Comparison of ENCODE assay signal across 1 cellular context in genomic region chr2:53767405-53768232, GRCh38.
TF ChIP-seq lines count a peak whose summit lies in the region.

Gene CHAC2, plus strand, starts transcription at chr2:53767804. Its CDS starts 83 bp downstream, at chr2:53767887.

TF ChIP-seq in HepG2, 621 proteins besides CTCF, POLR2A, EP300 and RAD21 (continued from another document and continues in another):
- no peak for TF ChIP-seq PBX2 (CRISPR knock-in tag; IDR thresholded peaks at IDR 0.05)
- TF ChIP-seq IKZF1 (IDR thresholded peaks at IDR 0.05) = no peak
- peak; percentile 83 for TF ChIP-seq HCFC1 (IDR thresholded peaks at IDR 0.05; ENCODE audit: low read depth, low read length)
- TF ChIP-seq GATAD1 (CRISPR knock-in tag; IDR thresholded peaks at IDR 0.05) = peak; percentile 73
- TF ChIP-seq ZNF704 (CRISPR knock-in tag; IDR thresholded peaks at IDR 0.05; ENCODE audit: borderline replicate concordance) = 0 out of 2 replicates have a peak, but pooled peaks have one; percentile 36
- TF ChIP-seq POLR2AphosphoS5 (IDR thresholded peaks at IDR 0.05; ENCODE audit: low read depth, low read length) = peak; percentile 74
- peak; percentile 15; the same call in 1 of the 2 replicates for TF ChIP-seq TFE3 (CRISPR knock-in tag; IDR thresholded peaks at IDR 0.05)
- 0 out of 2 replicates have a peak, but pooled peaks have one; percentile 49 for TF ChIP-seq CENPT (CRISPR knock-in tag; IDR thresholded peaks at IDR 0.05; ENCODE audit: low read depth)
- TF ChIP-seq THYN1 (CRISPR knock-in tag; IDR thresholded peaks at IDR 0.05; ENCODE audit: borderline replicate concordance, low read depth) = no peak
- TF ChIP-seq KLF16 (CRISPR knock-in tag; IDR thresholded peaks at IDR 0.05) = peak in 1 of 2 experiments; percentile 78; a peak in 1 of 4 replicates
- TF ChIP-seq ZBTB7B (CRISPR knock-in tag; IDR thresholded peaks at IDR 0.05) = no peak; the same call in 1 of the 2 replicates
- TF ChIP-seq CAMTA2 (CRISPR knock-in tag; IDR thresholded peaks at IDR 0.05; ENCODE audit: borderline replicate concordance) = peak; percentile 59; the same call in 1 of the 2 replicates
- TF ChIP-seq MYNN (CRISPR knock-in tag; IDR thresholded peaks at IDR 0.05; ENCODE audit: low read depth) = no peak
- no peak for TF ChIP-seq HNF1A (IDR thresholded peaks at IDR 0.05; ENCODE audit: low read depth)
- peak; percentile 42; the same call in 1 of the 2 replicates for TF ChIP-seq HNF1A (CRISPR knock-in tag; IDR thresholded peaks at IDR 0.05; ENCODE audit: borderline replicate concordance)
- TF ChIP-seq NR2F6 (IDR thresholded peaks at IDR 0.05) = peak; percentile 55; the same call in 1 of the 2 replicates
- peak; percentile 33; the same call in 1 of the 2 replicates for TF ChIP-seq NR2F6 (CRISPR knock-in tag; IDR thresholded peaks at IDR 0.05)
- TF ChIP-seq SALL1 (CRISPR knock-in tag; IDR thresholded peaks at IDR 0.05) = peak; percentile 49; the same call in 1 of the 2 replicates
- no peak for TF ChIP-seq CC2D1A (CRISPR knock-in tag; IDR thresholded peaks at IDR 0.05)
- no peak; the same call in 1 of the 2 replicates for TF ChIP-seq E2F5 (CRISPR knock-in tag; conservative IDR thresholded peaks at IDR 0.05)
- peak; percentile 61; the same call in 1 of the 2 replicates for TF ChIP-seq DRAP1 (CRISPR knock-in tag; IDR thresholded peaks at IDR 0.05)
- no peak for TF ChIP-seq NONO (IDR thresholded peaks at IDR 0.05)
- peak; percentile 47; the same call in 1 of the 2 replicates for TF ChIP-seq NONO (CRISPR knock-in tag; conservative IDR thresholded peaks at IDR 0.05)
- no peak for TF ChIP-seq ZNF513 (CRISPR knock-in tag; conservative IDR thresholded peaks at IDR 0.05)
- TF ChIP-seq GABPA (IDR thresholded peaks at IDR 0.05; ENCODE audit: low read depth, low read length) = no peak
- peak; percentile 45 for TF ChIP-seq GABPA (CRISPR knock-in tag; IDR thresholded peaks at IDR 0.05; ENCODE audit: low read depth)
- peak; percentile 35; the same call in 1 of the 2 replicates for TF ChIP-seq NR2F2 (IDR thresholded peaks at IDR 0.05; ENCODE audit: borderline replicate concordance, low read depth)
- peak; percentile 88; the same call in 1 of the 2 replicates for TF ChIP-seq EEA1 (CRISPR knock-in tag; IDR thresholded peaks at IDR 0.05; ENCODE audit: borderline replicate concordance)
- TF ChIP-seq MAFF (IDR thresholded peaks at IDR 0.05; ENCODE audit: low read depth, low read length) = no peak
- no peak for TF ChIP-seq NFE2L2 (IDR thresholded peaks at IDR 0.05; ENCODE audit: low read length)
- no peak for TF ChIP-seq TIGD3 (CRISPR knock-in tag; IDR thresholded peaks at IDR 0.05; ENCODE audit: borderline replicate concordance)
- TF ChIP-seq NR2F1 (CRISPR knock-in tag; IDR thresholded peaks at IDR 0.05) = peak in 1 of 2 experiments; percentile 41; a peak in 1 of 4 replicates
- peak; percentile 77; the same call in 1 of the 2 replicates for TF ChIP-seq NFKB2 (CRISPR knock-in tag; IDR thresholded peaks at IDR 0.05; ENCODE audit: borderline replicate concordance)
- TF ChIP-seq POLR2AphosphoS2 (IDR thresholded peaks at IDR 0.05; ENCODE audit: low read depth, low read length) = peak; percentile 53; the same call in 1 of the 2 replicates
- TF ChIP-seq MXD3 (CRISPR knock-in tag; IDR thresholded peaks at IDR 0.05) = 0 out of 2 replicates have a peak, but pooled peaks have one; percentile 31
- TF ChIP-seq MXD1 (CRISPR knock-in tag; IDR thresholded peaks at IDR 0.05) = no peak
- TF ChIP-seq HNF4A (CRISPR knock-in tag; IDR thresholded peaks at IDR 0.05) = no peak
- no peak for TF ChIP-seq ZFP36 (IDR thresholded peaks at IDR 0.05; ENCODE audit: borderline replicate concordance, low read depth, low read length, partially characterized antibody)
- TF ChIP-seq ETS1 (CRISPR knock-in tag; IDR thresholded peaks at IDR 0.05) = no peak
- peak; percentile 30; the same call in 1 of the 2 replicates for TF ChIP-seq ARID5B (CRISPR knock-in tag; IDR thresholded peaks at IDR 0.05)
- peak; percentile 44; the same call in 1 of the 2 replicates for TF ChIP-seq ZFX (CRISPR knock-in tag; IDR thresholded peaks at IDR 0.05; ENCODE audit: low read depth)
- TF ChIP-seq GLI4 (CRISPR knock-in tag; IDR thresholded peaks at IDR 0.05; ENCODE audit: borderline replicate concordance) = no peak; the same call in 1 of the 2 replicates
- no peak; the same call in 1 of the 2 replicates for TF ChIP-seq NRL (CRISPR knock-in tag; IDR thresholded peaks at IDR 0.05; ENCODE audit: borderline replicate concordance)
